ENCODE assay signal across 8 cellular contexts in the genomic region with DNA sequence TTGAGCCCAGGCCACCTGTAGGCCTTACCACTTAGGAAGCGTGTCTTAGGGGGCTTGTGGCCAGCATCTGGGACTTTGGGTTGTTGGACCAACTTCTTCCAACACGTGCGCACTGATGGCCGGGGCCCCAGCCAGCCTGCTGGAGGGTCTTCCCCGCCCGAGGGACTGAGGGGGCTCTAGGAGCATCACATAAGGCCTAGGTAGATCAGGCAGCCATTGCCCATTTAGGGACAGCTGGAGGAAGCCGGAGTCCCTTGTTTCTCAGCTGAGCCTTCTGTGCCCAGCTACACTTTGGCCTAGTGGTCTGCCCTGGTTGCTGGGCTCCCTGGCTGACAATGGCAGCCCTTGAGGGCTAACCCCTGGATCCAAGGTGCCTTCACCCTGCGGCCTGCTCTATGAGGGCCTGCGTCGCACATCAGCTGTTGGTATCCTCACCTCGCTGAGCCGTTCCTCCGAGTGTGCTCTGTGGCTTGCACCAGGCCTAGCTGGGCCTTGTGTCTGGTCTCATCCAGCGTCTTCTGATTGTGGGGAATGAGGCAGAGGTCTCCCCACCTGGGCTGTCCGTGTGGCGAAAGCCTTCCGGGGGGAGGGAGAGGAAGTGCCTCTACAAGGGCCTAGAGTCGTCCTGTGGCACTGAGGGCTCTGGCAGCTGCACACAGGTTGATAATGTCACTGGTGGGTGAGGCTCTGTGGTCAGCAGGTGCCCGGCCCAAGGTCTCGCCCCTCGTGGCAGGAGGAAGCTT. TPM values are rescaled to one million over a fixed set of nuclear protein-coding genes. Genes with fewer than 3 reads are reported as not detected.
A peak's percentile ranks its signal among the peaks of the same experiment; 100 is the strongest.
DNase-seq lines count a peak whose midpoint lies in the region; ATAC-seq and TF ChIP-seq lines count a peak whose summit lies in the region.

No MANE protein-coding gene starts in this region.

- H3K27ac ChIP-seq in iPS-18a (ENCODE audit: low read length) (no peak overlapping the region), spleen (peak overlapping the region; percentile 60 to 100 (median 100))

- TF ChIP-seq CTCF in HFF-Myc (IDR thresholded peaks at IDR 0.05; ENCODE audit: low read depth, low read length, missing control alignments) (no peak), spleen (IDR thresholded peaks at IDR 0.05 in 8 of 11, conservative IDR thresholded peaks at IDR 0.05 in 3 of 11) (no peak)
- TF ChIP-seq CTCF in activated CD8-positive, alpha-beta T cell treated with anti-CD3 and anti-CD28 coated beads for 36 hours (IDR thresholded peaks at IDR 0.05): no peak

- H3K27ac Mint-ChIP-seq in activated CD8-positive, alpha-beta T cell treated with anti-CD3 and anti-CD28 coated beads for 36 hours: peak overlapping the region; percentile 80

- peaks cover 1% of the 10 kb centered on the region for H3K9me3 Mint-ChIP-seq in activated CD8-positive, alpha-beta T cell treated with anti-CD3 and anti-CD28 coated beads for 36 hours

- TF ChIP-seq POLR2A in spleen (IDR thresholded peaks at IDR 0.05): no peak

- peak overlapping the region; percentile 94 for H3K4me3 Mint-ChIP-seq in activated CD8-positive, alpha-beta T cell treated with anti-CD3 and anti-CD28 coated beads for 36 hours

- H3K36me3 ChIP-seq in iPS-18a (ENCODE audit: control insufficient read depth, low read depth, low read length) (no peaks in the 10 kb centered on the region), spleen (peaks cover 0 to 43% (median 0%) of the 10 kb centered on the region in 6 donors)

- 0 out of 2 replicates have a peak overlapping the region, but pooled peaks have one; percentile 6 for H3K4me3 ChIP-seq in HFF-Myc (replicated peaks; ENCODE audit: low read depth, low read length)
- peak overlapping the region; percentile 48 for H3K4me3 ChIP-seq in iPS-18a (ENCODE audit: low read length)
- H3K4me3 ChIP-seq in spleen: peak overlapping the region in 4 of 8 donors; percentile 76 to 83 (median 78)

- intact Hi-C loops in activated CD8-positive, alpha-beta T cell treated with anti-CD3 and anti-CD28 coated beads for 36 hours (cut with micrococcal nuclease): loop anchor here (5.0 kb wide), 1 partner anchor 39 kb away; no protein-coding TSS in a partner anchor
- intact Hi-C loops in spleen (cut with DNase I; ENCODE audit: low total_unique reads): no loop called here

- H3K36me3 Mint-ChIP-seq in activated CD8-positive, alpha-beta T cell treated with anti-CD3 and anti-CD28 coated beads for 36 hours (ENCODE audit: low read depth): peaks cover 4% of the 10 kb centered on the region

- POLR2A ChIA-PET in activated CD8-positive, alpha-beta T cell treated with anti-CD3 and anti-CD28 coated beads for 36 hours (lab: Charles Lee): interaction anchor here (0.8 to 2.5 kb wide), 5 partner anchors 14 to 70 kb away, joined by 4 to 7 read pairs (median 5); partner anchors contain the start of genes KANK3, NDUFA7 and RPS28

- H3K4me1 Mint-ChIP-seq in activated CD8-positive, alpha-beta T cell treated with anti-CD3 and anti-CD28 coated beads for 36 hours (ENCODE audit: low read depth): peaks cover 36% of the 10 kb centered on the region

- no peaks in the 10 kb centered on the region for H3K27me3 Mint-ChIP-seq in activated CD8-positive, alpha-beta T cell treated with anti-CD3 and anti-CD28 coated beads for 36 hours

- CTCF ChIA-PET in activated CD8-positive, alpha-beta T cell treated with anti-CD3 and anti-CD28 coated beads for 36 hours (lab: Charles Lee): interaction anchor here (1.4 to 7.5 kb wide), 4 partner anchors 14 to 189 kb away, joined by 3 to 66 read pairs (median 5); partner anchors contain the start of gene MARCHF2

- H3K9ac ChIP-seq in iPS-18a (ENCODE audit: low read length): no peak overlapping the region

- no peaks in the 10 kb centered on the region for H3K9me3 ChIP-seq in iPS-18a (ENCODE audit: control insufficient read depth, low read depth, low read length)
- peaks cover 0 to 5% (median 0%) of the 10 kb centered on the region in 8 donors for H3K9me3 ChIP-seq in spleen

- WGBS in spleen, 5 donors: 67 to 79% (median 68%) methylated on average over 14 to 21 of the region's 21 CpGs

- ATAC-seq in activated CD8-positive, alpha-beta T cell treated with anti-CD3 and anti-CD28 coated beads for 36 hours: no peak
- ATAC-seq in GM21381 (IDR thresholded peaks at IDR 0.05; ENCODE audit: unreplicated experiment): no peak
- ATAC-seq in HG03175 (IDR thresholded peaks at IDR 0.05; ENCODE audit: unreplicated experiment): no peak

- H3K27me3 ChIP-seq in iPS-18a (ENCODE audit: control insufficient read depth, insufficient read depth, low read length) (no peaks in the 10 kb centered on the region), spleen (replicated peaks in 1 of 7) (no peaks in the 10 kb centered on the region)

- H3K4me1 ChIP-seq in iPS-18a (ENCODE audit: control insufficient read depth, low read depth, low read length) (peaks cover 4% of the 10 kb centered on the region), spleen (peaks cover 34 to 78% (median 58%) of the 10 kb centered on the region in 6 donors)

- DNase-seq in HFF-Myc (ENCODE audit: extremely low read depth, low read depth): no peak
- DNase-seq in activated CD8-positive, alpha-beta T cell treated with anti-CD3 and anti-CD28 coated beads for 36 hours: no peak
- DNase-seq in spleen: peak; percentile 87
- no peak for DNase-seq in germinal center (ENCODE audit: low spot score)
- DNase-seq in NCI-H2107 treated with DMSO at 0.1 percent for 48 hours (lab: John Stamatoyannopoulos, UW; ENCODE audit: unreplicated experiment): no peak

RNA-seq across cellular contexts. Expression of gene RAB11B, which starts 1.3 kb away (rescaled TPM):
- total RNA-seq in activated CD8-positive, alpha-beta T cell treated with anti-CD3 and anti-CD28 coated beads for 36 hours: 10 to 100 TPM; 74.3 to 77.4 TPM
- 100 to 1,000 TPM in 4 of 7 donors, 10 to 100 TPM in 3; 60.2 to 114 (median 100) TPM for total RNA-seq in spleen
- 100 to 1,000 TPM in 1 of 3 donors, 10 to 100 TPM in 2; 42.0 to 101 (median 42.5) TPM for polyA plus RNA-seq in spleen

RNA-seq across cellular contexts. Expression of gene MARCHF2, which starts 21.7 kb away (rescaled TPM):
- 1 to 10 TPM; 8.0 to 8.6 TPM for total RNA-seq in activated CD8-positive, alpha-beta T cell treated with anti-CD3 and anti-CD28 coated beads for 36 hours
- 100 to 1,000 TPM in 3 of 7 donors, 10 to 100 TPM in 4; 52.1 to 212 (median 81.1) TPM for total RNA-seq in spleen
- polyA plus RNA-seq in spleen: 10 to 100 TPM; 33.4 to 42.8 (median 36.2) TPM

RNA-seq across cellular contexts. Expression of gene ANGPTL4, which starts 27.5 kb away (rescaled TPM):
- total RNA-seq in activated CD8-positive, alpha-beta T cell treated with anti-CD3 and anti-CD28 coated beads for 36 hours: 10 to 100 TPM; 26.8 to 27.8 TPM
- 10 to 100 TPM in 4 of 7 donors, 1 to 10 TPM in 3; 1.8 to 28.3 (median 11.8) TPM for total RNA-seq in spleen
- 1 to 10 TPM; 7.4 to 8.5 (median 7.8) TPM for polyA plus RNA-seq in spleen

RNA-seq across cellular contexts. Expression of gene KANK3, which starts 48.4 kb away (rescaled TPM):
- 1 to 10 TPM; 3.6 TPM for total RNA-seq in activated CD8-positive, alpha-beta T cell treated with anti-CD3 and anti-CD28 coated beads for 36 hours
- total RNA-seq in spleen: 10 to 100 TPM; 42.2 to 84.6 (median 54.6) TPM
- 10 to 100 TPM; 14.0 to 66.7 (median 50.3) TPM for polyA plus RNA-seq in spleen

RNA-seq across cellular contexts. Expression of gene HNRNPM, which starts 53.3 kb away (rescaled TPM):
- total RNA-seq in activated CD8-positive, alpha-beta T cell treated with anti-CD3 and anti-CD28 coated beads for 36 hours: 100 to 1,000 TPM; 242 to 254 TPM
- total RNA-seq in spleen: 100 to 1,000 TPM; 105 to 229 (median 147) TPM
- 100 to 1,000 TPM in 1 of 3 donors, 10 to 100 TPM in 2; 77.1 to 153 (median 79.9) TPM for polyA plus RNA-seq in spleen

Comparison
In these comparisons a context has a peak if more than half of its experiments do, and no peak if none do; other contexts are left out.
1. RNA of gene MARCHF2, which starts 21.7 kb away (total RNA-seq): 52.1 to 212 TPM in spleen; 8.0 to 8.6 TPM in activated CD8-positive, alpha-beta T cell treated with anti-CD3 and anti-CD28 coated beads for 36 hours; every median in the first group is over 4 times any median in the second.